8 cellular contexts compared by ENCODE assay signal in the genomic region with DNA sequence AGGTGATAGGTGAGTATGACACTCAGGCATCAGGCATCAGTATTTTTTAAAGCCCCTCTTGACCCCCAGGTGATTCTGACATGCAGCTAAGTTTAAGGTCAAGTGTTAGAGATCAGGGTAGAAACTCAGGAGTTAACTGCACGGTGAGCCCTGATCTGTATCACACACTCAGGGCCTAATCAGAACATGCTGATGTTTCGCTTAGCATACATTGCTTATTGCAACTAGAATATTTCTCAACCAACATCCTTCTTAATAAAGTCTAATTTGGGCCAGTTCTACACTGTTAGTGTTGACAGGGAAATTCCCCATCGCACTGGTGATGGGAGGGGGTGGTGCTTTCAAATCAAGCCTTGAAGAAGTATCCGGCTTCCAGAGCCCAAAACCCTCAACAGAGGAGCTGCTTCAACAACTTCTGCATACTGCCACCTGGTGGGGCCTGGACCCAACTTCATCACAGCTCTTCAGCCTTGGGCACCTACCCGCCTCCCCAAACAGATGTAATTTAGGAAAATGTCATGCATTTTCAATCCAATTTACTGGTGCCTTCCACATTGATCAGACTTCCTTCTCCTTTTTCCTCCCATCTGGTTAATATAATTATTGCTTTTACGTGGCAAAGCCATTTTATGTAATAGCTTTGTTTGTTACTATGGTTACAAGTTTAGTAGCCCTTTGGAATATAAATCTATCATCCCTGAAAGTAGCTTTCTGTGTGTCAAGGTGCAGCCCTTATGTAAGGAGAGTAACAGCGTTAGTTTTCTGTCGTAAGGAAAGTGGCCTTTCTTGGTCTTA.
DNase-seq lines count a peak whose midpoint lies in the region; ATAC-seq, FAIRE-seq and TF ChIP-seq lines count a peak whose summit lies in the region.

No MANE protein-coding gene starts in this region.

- no peaks in the 10 kb centered on the region for H3K9me3 Mint-ChIP-seq in activated T-helper 2 cell treated with anti-CD3 and anti-CD28 coated beads, Interferon-gamma antibody, Interleukin-2, Interleukin-4, amounts not matched to agents 10 μg/mL and 5 μg/mL and 100 μg/mL, durations not matched to agents 14 hours and 24 hours and 36 hours

- H3K36me3 Mint-ChIP-seq in activated T-helper 2 cell treated with anti-CD3 and anti-CD28 coated beads, Interferon-gamma antibody, Interleukin-2, Interleukin-4, amounts not matched to agents 10 μg/mL and 5 μg/mL and 100 μg/mL, durations not matched to agents 14 hours and 24 hours and 36 hours (ENCODE audit: low read depth) = no peaks in the 10 kb centered on the region

- H3K27me3 ChIP-seq in stomach smooth muscle (ENCODE audit: control insufficient read depth in 1 of 2, insufficient read depth in 2 of 2, low read length in 2 of 2) = no peaks in the 10 kb centered on the region

- DNase-seq in D721Med (ENCODE audit: insufficient read length, low spot score) (no peak), KG1 (lab: John Stamatoyannopoulos, UW) (peak; percentile 10), RPMI8226 (peak; percentile 76), fibroblast of villous mesenchyme (ENCODE audit: low read depth) (peak; percentile 82), non-pigmented ciliary epithelial cell (ENCODE audit: low read depth) (peak; percentile 74)
- DNase-seq in activated T-helper 2 cell treated with anti-CD3 and anti-CD28 coated beads, Interferon-gamma antibody, Interleukin-2, Interleukin-4, amounts not matched to agents 10 μg/mL and 5 μg/mL and 100 μg/mL, durations not matched to agents 14 hours and 24 hours and 36 hours (ENCODE audit: low spot score) = peak; percentile 69

- H3K27ac ChIP-seq in stomach smooth muscle (ENCODE audit: low read length) = peak overlapping the region; percentile 88

- peaks cover 16% of the 10 kb centered on the region for H3K4me1 Mint-ChIP-seq in activated T-helper 2 cell treated with anti-CD3 and anti-CD28 coated beads, Interferon-gamma antibody, Interleukin-2, Interleukin-4, amounts not matched to agents 10 μg/mL and 5 μg/mL and 100 μg/mL, durations not matched to agents 14 hours and 24 hours and 36 hours (ENCODE audit: low read depth)

- TF ChIP-seq CTCF in D721Med (IDR thresholded peaks at IDR 0.05; ENCODE audit: insufficient read depth, missing control alignments) (peak; percentile 87), fibroblast of villous mesenchyme (IDR thresholded peaks at IDR 0.05; ENCODE audit: insufficient read depth, low read depth, low read length) (peak; percentile 82)

- H3K4me1 ChIP-seq in stomach smooth muscle (ENCODE audit: control insufficient read depth, insufficient read depth, low read length) = peaks cover 32% of the 10 kb centered on the region

- H3K4me3 Mint-ChIP-seq in activated T-helper 2 cell treated with anti-CD3 and anti-CD28 coated beads, Interferon-gamma antibody, Interleukin-2, Interleukin-4, amounts not matched to agents 10 μg/mL and 5 μg/mL and 100 μg/mL, durations not matched to agents 14 hours and 24 hours and 36 hours (ENCODE audit: low read depth) = no peak overlapping the region

- H3K27me3 Mint-ChIP-seq in activated T-helper 2 cell treated with anti-CD3 and anti-CD28 coated beads, Interferon-gamma antibody, Interleukin-2, Interleukin-4, amounts not matched to agents 10 μg/mL and 5 μg/mL and 100 μg/mL, durations not matched to agents 14 hours and 24 hours and 36 hours (ENCODE audit: low read depth) = peaks cover 27% of the 10 kb centered on the region

- no peaks in the 10 kb centered on the region for H3K36me3 ChIP-seq in stomach smooth muscle (ENCODE audit: control insufficient read depth in 2 of 2, insufficient read depth in 2 of 2, low read length in 2 of 2)

- no peaks in the 10 kb centered on the region for H3K9me3 ChIP-seq in stomach smooth muscle (ENCODE audit: control insufficient read depth in 2 of 2, low read length in 2 of 2)

- H3K9ac ChIP-seq in stomach smooth muscle (ENCODE audit: low read length in 2 of 2) = peak overlapping the region; percentile 36 to 69

- peak; percentile 64 for FAIRE-seq in D721Med (lab: Jason Lieb, UNC)

- intact Hi-C loops in activated T-helper 2 cell treated with anti-CD3 and anti-CD28 coated beads, Interferon-gamma antibody, Interleukin-2, Interleukin-4, amounts not matched to agents 10 μg/mL and 5 μg/mL and 100 μg/mL, durations not matched to agents 14 hours and 24 hours and 36 hours (cut with micrococcal nuclease) = loop anchor here (1.0 to 10.0 kb wide), 6 partner anchors 75 to 562 kb away; no protein-coding TSS in a partner anchor

- ATAC-seq in GM21528 (IDR thresholded peaks at IDR 0.05; ENCODE audit: low FRiP score, unreplicated experiment) = peak; percentile 84

- H3K4me3 ChIP-seq in fibroblast of villous mesenchyme (ENCODE audit: low read depth, low read length) (no peak overlapping the region), stomach smooth muscle (ENCODE audit: low read length in 2 of 2) (peak overlapping the region; percentile 14 to 63)

- no peak overlapping the region for H3K27ac Mint-ChIP-seq in activated T-helper 2 cell treated with anti-CD3 and anti-CD28 coated beads, Interferon-gamma antibody, Interleukin-2, Interleukin-4, amounts not matched to agents 10 μg/mL and 5 μg/mL and 100 μg/mL, durations not matched to agents 14 hours and 24 hours and 36 hours
